7 cellular contexts compared by ENCODE assay signal in the genomic region with DNA sequence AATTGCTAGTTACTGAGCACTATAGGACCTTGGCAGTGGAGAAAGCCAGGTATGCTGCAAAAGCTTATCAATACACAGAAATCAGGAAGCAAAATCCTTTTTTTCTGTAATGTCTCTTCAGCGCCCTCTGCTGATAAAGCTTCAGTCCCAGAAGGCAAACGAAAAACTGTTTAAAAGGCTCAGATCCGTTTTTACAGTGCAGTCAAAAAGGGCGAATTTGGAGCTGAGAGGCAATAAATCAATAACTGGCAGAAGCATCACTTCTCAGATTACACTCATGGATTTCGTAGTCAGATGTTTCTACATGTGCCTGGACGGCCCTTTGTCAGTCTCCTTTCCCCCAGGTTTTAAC. TPM values are rescaled to one million over a fixed set of nuclear protein-coding genes. Genes with fewer than 3 reads are reported as not detected.
A peak's percentile ranks its signal among the peaks of the same experiment; 100 is the strongest.
DNase-seq lines count a peak whose midpoint lies in the region; ATAC-seq and TF ChIP-seq lines count a peak whose summit lies in the region.

No MANE protein-coding gene starts in this region.

- intact Hi-C loops in upper lobe of right lung (cut with DNase I) (no loop called here), aorta (cut with DNase I) (no loop called here)

- H3K36me3 Mint-ChIP-seq in chondrocyte (ENCODE audit: low read depth): no peaks in the 10 kb centered on the region

- H3K36me3 ChIP-seq in mesodermal cell (ENCODE audit: control insufficient read depth, insufficient read depth, low read length) (no peaks in the 10 kb centered on the region), upper lobe of right lung (no peaks in the 10 kb centered on the region), aorta (ENCODE audit: control insufficient read depth in 1 of 2, insufficient read depth in 2 of 2, low read length in 1 of 2) (no peaks in the 10 kb centered on the region)

- H3K27ac Mint-ChIP-seq in chondrocyte (ENCODE audit: unreplicated experiment): peak overlapping the region; percentile 97

- in situ Hi-C loops in G401 (cut with HindIII; ENCODE audit: low sequenced_read_pairs): no loop called here

- 35 to 42% methylated on average over 6 of the region's 6 CpGs for WGBS in mesodermal cell (ENCODE audit: insufficient coverage in 2 of 2), 2 experiments
- 21 to 28% methylated on average over 6 of the region's 6 CpGs for WGBS in aorta, 2 donors

- DNase-seq in G401 (ENCODE audit: low spot score) (peak; percentile 14), OCI-M2 (lab: John Stamatoyannopoulos, UW; ENCODE audit: unreplicated experiment) (peak; percentile 53), chondrocyte (ENCODE audit: low spot score) (no peak), upper lobe of right lung (no peak), aorta (no peak)

- H3K27me3 ChIP-seq in upper lobe of right lung (no peaks in the 10 kb centered on the region), aorta (ENCODE audit: control insufficient read depth in 1 of 2, insufficient read depth in 2 of 2, low read length in 1 of 2) (no peaks in the 10 kb centered on the region)

- H3K27ac ChIP-seq in mesodermal cell (ENCODE audit: low read depth, low read length, severe bottlenecking) (peak overlapping the region; percentile 88), upper lobe of right lung (peak overlapping the region; percentile 90), aorta (ENCODE audit: low read depth in 1 of 2, low read length in 2 of 2) (peak overlapping the region in 1 of 2 donors; percentile 81)

- peaks cover 30% of the 10 kb centered on the region for H3K4me1 Mint-ChIP-seq in chondrocyte (ENCODE audit: low read depth)

- no peaks in the 10 kb centered on the region for H3K27me3 Mint-ChIP-seq in chondrocyte (ENCODE audit: low read depth)

- peaks cover 11% of the 10 kb centered on the region for H3K9me3 ChIP-seq in mesodermal cell (ENCODE audit: control insufficient read depth, low read length)
- H3K9me3 ChIP-seq in upper lobe of right lung: no peaks in the 10 kb centered on the region
- no peaks in the 10 kb centered on the region for H3K9me3 ChIP-seq in aorta (ENCODE audit: control insufficient read depth, low read length)

- H3K4me3 Mint-ChIP-seq in chondrocyte (ENCODE audit: unreplicated experiment): peak overlapping the region; percentile 82

- H3K4me1 ChIP-seq in mesodermal cell (ENCODE audit: control insufficient read depth, insufficient read depth, low read length, poor library complexity, severe bottlenecking) (peaks cover under 1% of the 10 kb centered on the region), upper lobe of right lung (peaks cover 4% of the 10 kb centered on the region), aorta (ENCODE audit: control insufficient read depth in 1 of 2, insufficient read depth in 2 of 2, low read length in 2 of 2) (no peaks in the 10 kb centered on the region)

- peaks cover 6% of the 10 kb centered on the region for H3K9me3 Mint-ChIP-seq in chondrocyte (ENCODE audit: low read depth)

- H3K4me3 ChIP-seq in mesodermal cell (ENCODE audit: extremely low read depth, insufficient read depth, low read length, poor library complexity, severe bottlenecking): peak overlapping the region; percentile 96
- H3K4me3 ChIP-seq in upper lobe of right lung: peak overlapping the region; percentile 95
- no peak overlapping the region for H3K4me3 ChIP-seq in aorta (ENCODE audit: low read length in 2 of 2)

- ATAC-seq in HG03175 (IDR thresholded peaks at IDR 0.05; ENCODE audit: unreplicated experiment) (peak; percentile 3), upper lobe of right lung (no peak), aorta (ENCODE audit: low FRiP score) (no peak)

- TF ChIP-seq CTCF in chondrocyte (IDR thresholded peaks at IDR 0.05): peak; percentile 77
- TF ChIP-seq CTCF in upper lobe of right lung (IDR thresholded peaks at IDR 0.05): peak; percentile 58

RNA-seq across cellular contexts. Expression of a gene that starts 1.1 kb away (rescaled TPM):
- 21.5 and 22.0 TPM in 2 replicates for total RNA-seq in G401 (2014; rRNA removed; shearing (Covaris generic))
- total RNA-seq in chondrocyte (75.0 to 144 TPM (median 75.7 TPM) in 3 replicates), upper lobe of right lung (43.6 TPM), aorta (10 to 100 TPM; 57.7 to 69.7 TPM)
- polyA plus RNA-seq in mesodermal cell (2013, experiment 1 of 2): 146 TPM
- 157 TPM for polyA plus RNA-seq in mesodermal cell (2013, experiment 2 of 2)
- polyA plus RNA-seq in aorta: 10 to 100 TPM; 14.5 to 23.5 TPM

Comparison
In these comparisons a context has a peak if more than half of its experiments do, and no peak if none do; other contexts are left out.
1. DNase-seq: peak in G401 (single experiment) and OCI-M2 (single experiment); none in chondrocyte (single experiment), upper lobe of right lung (single experiment) and aorta (0 of 2).
2. H3K4me3 ChIP-seq: peak in mesodermal cell (single experiment) and upper lobe of right lung (single experiment); none in aorta (0 of 2).